In the genomic region with DNA sequence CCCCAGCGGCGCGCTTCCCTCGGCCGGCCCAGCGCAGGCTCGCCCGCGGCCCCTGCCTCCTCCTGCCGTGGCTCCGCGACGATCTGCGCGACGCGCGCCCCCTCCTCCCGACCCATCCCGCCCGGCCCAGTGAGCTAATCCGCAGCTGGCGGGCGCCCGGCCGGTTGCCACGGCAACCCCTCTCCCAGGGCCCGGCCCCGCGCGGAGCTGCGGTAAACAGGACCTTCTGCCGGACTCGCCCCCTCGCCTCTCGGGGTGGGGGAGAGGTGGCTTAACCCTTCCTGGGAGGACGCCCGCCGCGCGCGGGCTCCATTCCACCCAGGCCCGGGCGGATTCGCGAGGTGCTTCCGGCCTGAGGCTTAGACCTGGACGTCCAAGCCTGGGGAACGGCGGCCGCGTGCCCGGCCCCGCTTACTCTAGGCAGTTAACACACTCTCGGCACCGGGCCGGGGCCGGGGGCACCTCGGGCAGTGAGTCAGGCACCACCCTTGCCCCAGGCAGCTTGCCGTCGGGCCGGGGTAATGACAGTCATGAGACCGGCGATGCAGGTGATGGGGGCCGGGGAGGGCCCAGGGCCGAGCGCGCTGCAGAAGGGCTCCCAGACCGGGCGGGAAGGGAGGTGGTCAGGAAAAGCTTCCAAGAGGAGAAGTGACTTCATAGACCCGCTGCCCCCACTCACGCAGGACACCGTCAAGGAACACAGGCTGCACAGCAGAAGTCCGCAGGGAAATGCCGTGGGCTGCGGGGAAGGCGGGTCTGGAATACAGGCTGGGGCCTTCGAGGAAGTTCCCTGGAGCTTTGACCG, we compare ENCODE assay signal across 8 cellular contexts. TPM values are rescaled to one million over a fixed set of nuclear protein-coding genes. Genes with fewer than 3 reads are reported as not detected.
A peak's percentile ranks its signal among the peaks of the same experiment; 100 is the strongest.
DNase-seq lines count a peak whose midpoint lies in the region; TF ChIP-seq lines count a peak whose summit lies in the region.

A gene with protein sequence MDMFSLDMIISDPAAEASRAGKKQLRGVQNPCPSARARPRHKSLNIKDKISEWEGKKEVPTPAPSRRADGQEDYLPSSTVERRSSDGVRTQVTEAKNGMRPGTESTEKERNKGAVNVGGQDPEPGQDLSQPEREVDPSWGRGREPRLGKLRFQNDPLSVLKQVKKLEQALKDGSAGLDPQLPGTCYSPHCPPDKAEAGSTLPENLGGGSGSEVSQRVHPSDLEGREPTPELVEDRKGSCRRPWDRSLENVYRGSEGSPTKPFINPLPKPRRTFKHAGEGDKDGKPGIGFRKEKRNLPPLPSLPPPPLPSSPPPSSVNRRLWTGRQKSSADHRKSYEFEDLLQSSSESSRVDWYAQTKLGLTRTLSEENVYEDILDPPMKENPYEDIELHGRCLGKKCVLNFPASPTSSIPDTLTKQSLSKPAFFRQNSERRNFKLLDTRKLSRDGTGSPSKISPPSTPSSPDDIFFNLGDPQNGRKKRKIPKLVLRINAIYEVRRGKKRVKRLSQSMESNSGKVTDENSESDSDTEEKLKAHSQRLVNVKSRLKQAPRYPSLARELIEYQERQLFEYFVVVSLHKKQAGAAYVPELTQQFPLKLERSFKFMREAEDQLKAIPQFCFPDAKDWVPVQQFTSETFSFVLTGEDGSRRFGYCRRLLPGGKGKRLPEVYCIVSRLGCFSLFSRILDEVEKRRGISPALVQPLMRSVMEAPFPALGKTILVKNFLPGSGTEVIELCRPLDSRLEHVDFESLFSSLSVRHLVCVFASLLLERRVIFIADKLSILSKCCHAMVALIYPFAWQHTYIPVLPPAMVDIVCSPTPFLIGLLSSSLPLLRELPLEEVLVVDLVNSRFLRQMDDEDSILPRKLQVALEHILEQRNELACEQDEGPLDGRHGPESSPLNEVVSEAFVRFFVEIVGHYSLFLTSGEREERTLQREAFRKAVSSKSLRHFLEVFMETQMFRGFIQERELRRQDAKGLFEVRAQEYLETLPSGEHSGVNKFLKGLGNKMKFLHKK (minus strand): TSS at position 87 of the 805 bp plus-strand sequence. CDS start 38,416 bp downstream, outside the sequence.

- peak within 1 kb of the TSS; percentile 81 for H3K4me3 ChIP-seq in left ventricle myocardium inferior
- H3K4me3 ChIP-seq in ovary, result peak within 1 kb of the TSS; percentile 62

- H3K9me3 ChIP-seq in left ventricle myocardium inferior (replicated peaks) (no peaks in the 10 kb centered on the region), ovary (no peaks in the 10 kb centered on the region)

- TF ChIP-seq CTCF in left ventricle myocardium inferior (IDR thresholded peaks at IDR 0.05; ENCODE audit: borderline replicate concordance), result no peak
- TF ChIP-seq CTCF in ovary (IDR thresholded peaks at IDR 0.05), result peak in 1 of 3 donors; percentile 6

- DNase-seq in ELR (ENCODE audit: low read depth) (peak; percentile 66), NCI-H2171 (lab: John Stamatoyannopoulos, UW) (peak; percentile 69), left ventricle myocardium inferior (peak; percentile 84), ovary (peak; percentile 91 to 93 (median 92)), HCEC 1CT (no peak), GM19238 (ENCODE audit: insufficient read length, low spot score) (no peak)
- DNase-seq in stimulated activated CD4-positive, alpha-beta T cell treated with anti-CD3 and anti-CD28 coated beads, Interleukin-4, amount 100 ng/mL, for 24 hours, result no peak

- H3K4me1 ChIP-seq in left ventricle myocardium inferior, result peaks cover 55% of the 10 kb centered on the region
- H3K4me1 ChIP-seq in ovary (ENCODE audit: insufficient read depth), result peaks cover 15% of the 10 kb centered on the region

- TF ChIP-seq EP300 in ovary (IDR thresholded peaks at IDR 0.05), result no peak

- peak; percentile 63 for TF ChIP-seq POLR2A in ovary (IDR thresholded peaks at IDR 0.05)

- H3K27me3 ChIP-seq in left ventricle myocardium inferior (ENCODE audit: low read depth) (peaks cover 14% of the 10 kb centered on the region), ovary (no peaks in the 10 kb centered on the region)

- H3K36me3 ChIP-seq in left ventricle myocardium inferior (no peaks in the 10 kb centered on the region), ovary (no peaks in the 10 kb centered on the region)

- 3 to 7% (median 5%) methylated on average over 45 to 79 of the region's 79 CpGs for WGBS in ovary, 3 donors

- H3K27ac ChIP-seq in angular gyrus (ENCODE audit: low read depth, low read length) (peak within 1 kb of the TSS; percentile 69), left ventricle myocardium inferior (replicated peaks) (peak within 1 kb of the TSS; percentile 95), ovary (peak within 1 kb of the TSS; percentile 79 to 90)

- intact Hi-C loops in left ventricle myocardium inferior (cut with micrococcal nuclease) (no loop called here), ovary (cut with DNase I) (no loop called here)

RNA-seq across cellular contexts. Expression of the gene that starts here (rescaled TPM):
- total RNA-seq in left ventricle myocardium inferior (10.8 TPM), ovary (10 to 100 TPM in 6 of 7 donors, 1 to 10 TPM in 1; 9.8 to 61.8 (median 36.1) TPM)
- 10 to 100 TPM; 20.5 to 55.1 TPM for polyA plus RNA-seq in ovary

Comparison
In these comparisons a context has a peak if more than half of its experiments do, and no peak if none do; other contexts are left out.
1. DNase-seq: peak in ELR (single experiment), NCI-H2171 (single experiment), left ventricle myocardium inferior (single experiment) and ovary (5 of 5); none in HCEC 1CT (single experiment), stimulated activated CD4-positive, alpha-beta T cell treated with anti-CD3 and anti-CD28 coated beads, Interleukin-4, amount 100 ng/mL, for 24 hours (single experiment) and GM19238 (single experiment).
2. Peak in every context shown above with its lines, with median percentiles within 50 percentile points of each other: H3K27ac ChIP-seq.